ENCODE assay signal across 7 cellular contexts in the genomic region with DNA sequence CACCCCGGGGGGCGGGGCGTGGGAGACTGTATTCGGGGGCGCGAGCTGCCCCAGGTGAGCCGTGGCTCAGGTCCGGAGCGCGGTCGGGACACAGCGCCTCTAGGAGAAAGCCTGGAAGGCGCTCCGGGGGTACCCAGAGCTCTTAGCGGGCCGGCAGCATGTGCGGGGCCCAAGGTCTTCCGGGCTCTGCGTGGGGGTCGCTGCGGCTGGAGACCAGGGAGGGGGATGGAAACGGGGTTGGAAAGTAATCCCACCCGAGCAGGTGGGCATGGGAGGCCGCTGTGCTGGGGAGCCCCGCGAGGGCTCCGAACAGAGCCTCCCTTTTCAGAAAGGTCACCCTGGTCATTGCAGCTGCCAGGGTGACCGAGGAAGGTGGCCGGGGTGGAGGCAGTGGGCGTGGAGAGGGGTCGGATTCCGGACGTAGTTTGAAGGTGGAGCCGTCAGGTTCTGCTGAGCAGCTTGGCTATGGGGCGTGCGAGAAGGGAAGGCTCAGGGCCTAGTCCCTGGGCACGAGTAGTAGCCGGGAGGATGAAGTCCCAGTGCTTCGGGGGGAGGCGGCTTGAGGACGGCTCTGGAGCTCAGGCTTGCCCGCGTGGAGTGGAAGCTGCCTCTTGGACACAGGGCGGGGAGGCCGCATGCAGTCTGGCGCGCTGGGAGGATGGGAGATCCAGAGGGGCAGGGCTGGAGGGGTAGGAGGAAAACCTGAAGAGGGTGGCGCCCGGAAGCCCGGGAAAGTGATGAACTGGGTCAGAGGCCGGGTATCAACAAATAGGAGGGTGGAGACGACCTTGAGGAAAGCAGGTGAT. TPM values are rescaled to one million over a fixed set of nuclear protein-coding genes. Genes with fewer than 3 reads are reported as not detected.
DNase-seq lines count a peak whose midpoint lies in the region; ATAC-seq lines count a peak whose summit lies in the region.

A gene (plus strand): TSS at position 31 of the 806 bp plus-strand sequence. CDS start 9,510 bp downstream, outside the sequence.

- H3K4me1 Mint-ChIP-seq in T-helper 1 cell treated with Interleukin-12 subunit alpha and Interleukin-12 subunit beta and Interleukin-4 antibody, amounts not matched to agents 30 μg/mL and 1 μg/mL, for 36 hours (ENCODE audit: low read depth), result peaks cover 14% of the 10 kb centered on the region

- H3K27ac ChIP-seq in angular gyrus (ENCODE audit: low read depth, low read length), result peak within 1 kb of the TSS; percentile 98

- peak within 1 kb of the TSS; percentile 99 for H3K4me3 Mint-ChIP-seq in T-helper 1 cell treated with Interleukin-12 subunit alpha and Interleukin-12 subunit beta and Interleukin-4 antibody, amounts not matched to agents 30 μg/mL and 1 μg/mL, for 36 hours

- no peaks in the 10 kb centered on the region for H3K27me3 Mint-ChIP-seq in T-helper 1 cell treated with Interleukin-12 subunit alpha and Interleukin-12 subunit beta and Interleukin-4 antibody, amounts not matched to agents 30 μg/mL and 1 μg/mL, for 36 hours (ENCODE audit: low read depth)

- H3K27ac Mint-ChIP-seq in T-helper 1 cell treated with Interleukin-12 subunit alpha and Interleukin-12 subunit beta and Interleukin-4 antibody, amounts not matched to agents 30 μg/mL and 1 μg/mL, for 36 hours, result peak within 1 kb of the TSS; percentile 100

- ATAC-seq in GM18498 (IDR thresholded peaks at IDR 0.05; ENCODE audit: unreplicated experiment) (peak; percentile 74), HG02884 (IDR thresholded peaks at IDR 0.05; ENCODE audit: unreplicated experiment) (peak; percentile 53)

- H3K9me3 Mint-ChIP-seq in T-helper 1 cell treated with Interleukin-12 subunit alpha and Interleukin-12 subunit beta and Interleukin-4 antibody, amounts not matched to agents 30 μg/mL and 1 μg/mL, for 36 hours, result peaks cover 6% of the 10 kb centered on the region

- peak; percentile 90 for DNase-seq in NCI-H146 treated with DMSO at 0.1 percent for 48 hours (lab: John Stamatoyannopoulos, UW; ENCODE audit: unreplicated experiment)
- DNase-seq in hepatic stellate cell (ENCODE audit: low spot score), result peak; percentile 78
- DNase-seq in renal cortical epithelial cell (ENCODE audit: low read depth), result peak; percentile 77

- peaks cover 2% of the 10 kb centered on the region for H3K36me3 Mint-ChIP-seq in T-helper 1 cell treated with Interleukin-12 subunit alpha and Interleukin-12 subunit beta and Interleukin-4 antibody, amounts not matched to agents 30 μg/mL and 1 μg/mL, for 36 hours (ENCODE audit: low read depth)

RNA-seq across cellular contexts. Expression of the gene that starts here (rescaled TPM):
- total RNA-seq in renal cortical epithelial cell, result 11.8 and 12.8 TPM in 2 replicates

Comparison
In these comparisons a context has a peak if more than half of its experiments do, and no peak if none do; other contexts are left out.
1. Peak in every context shown above with its lines: DNase-seq, ATAC-seq and H3K27ac ChIP-seq.